In genomic region chr16:71542377-71542776, GRCh38 we compare ENCODE assay signal across 1 cellular context.
TF ChIP-seq lines count a peak whose summit lies in the region.

No MANE protein-coding gene starts in this region.

TF ChIP-seq in GM23338, 12 proteins besides CTCF, POLR2A, EP300 and RAD21 (continued from another document):
- TF ChIP-seq ZNF462 (CRISPR knock-in tag; IDR thresholded peaks at IDR 0.05) (no peak), EZH2 (IDR thresholded peaks at IDR 0.05; ENCODE audit: low read depth, unreplicated experiment) (no peak), STAT1 (IDR thresholded peaks at IDR 0.05; ENCODE audit: unreplicated experiment) (no peak)
